Comparison of ENCODE assay signal across 8 cellular contexts in genomic region chr10:9331583-9332008, GRCh38.
DNase-seq lines count a peak whose midpoint lies in the region; ATAC-seq, FAIRE-seq and TF ChIP-seq lines count a peak whose summit lies in the region.

No MANE protein-coding gene starts in this region.

- no peaks in the 10 kb centered on the region for H3K4me1 ChIP-seq in HCT116 (ENCODE audit: control insufficient read depth in 1 of 2, insufficient read depth in 2 of 2, low read length in 2 of 2)
- no peaks in the 10 kb centered on the region for H3K4me1 ChIP-seq in keratinocyte (ENCODE audit: control insufficient read depth, extremely low read depth, insufficient read depth, low read length)
- H3K4me1 ChIP-seq in transverse colon = no peaks in the 10 kb centered on the region

- peaks cover 0 to 3% of the 10 kb centered on the region in 2 experiments; a peak in 1 of 4 replicates for H3K9me3 ChIP-seq in HCT116 (ENCODE audit: control insufficient read depth in 1 of 2, insufficient read depth in 1 of 2, low read depth in 1 of 2, low read length in 2 of 2)
- H3K9me3 ChIP-seq in keratinocyte (ENCODE audit: control insufficient read depth, low read depth, low read length) = no peaks in the 10 kb centered on the region
- H3K9me3 ChIP-seq in transverse colon = no peaks in the 10 kb centered on the region

- H3K27ac ChIP-seq in HCT116 (ENCODE audit: low read depth, low read length) (no peak overlapping the region), brain microvascular endothelial cell (no peak overlapping the region), keratinocyte (ENCODE audit: control insufficient read depth, insufficient read depth, low read length) (no peak overlapping the region), transverse colon (no peak overlapping the region)

- POLR2A ChIA-PET in HCT116 (lab: Charles Lee) = no interaction called here

- intact Hi-C loops in HCT116 (cut with micrococcal nuclease) (loop anchor here (1.0 to 2.0 kb wide), 2 partner anchors 1705 to 1939 kb away; no protein-coding TSS in a partner anchor), transverse colon (cut with DNase I; ENCODE audit: low total_unique reads) (no loop called here)

- H3K4me3 ChIP-seq in HCT116 (replicated peaks in 1 of 2; ENCODE audit: low read depth in 1 of 2, low read length in 2 of 2) (no peak overlapping the region), brain microvascular endothelial cell (ENCODE audit: low read depth, low read length) (no peak overlapping the region), keratinocyte (ENCODE audit: control insufficient read depth in 2 of 3, extremely low read depth in 1 of 3, insufficient read depth in 2 of 3, low read depth in 1 of 3, low read length in 3 of 3) (no peak overlapping the region), transverse colon (no peak overlapping the region)

- no peak for ATAC-seq in HCT116
- no peak for ATAC-seq in GM19324 (IDR thresholded peaks at IDR 0.05; ENCODE audit: low FRiP score, unreplicated experiment)

- no peak overlapping the region for H2AFZ ChIP-seq in HCT116 (ENCODE audit: low read depth, low read length, poor library complexity, severe bottlenecking)
- no peak overlapping the region for H2AFZ ChIP-seq in keratinocyte (ENCODE audit: control insufficient read depth, low read length)

- H3K9me2 ChIP-seq in HCT116 (ENCODE audit: insufficient read depth) = no peaks in the 10 kb centered on the region

- TF ChIP-seq RAD21 in HCT116 (IDR thresholded peaks at IDR 0.05; ENCODE audit: low read depth) = peak; percentile 66

- no peaks in the 10 kb centered on the region for H3K27me3 ChIP-seq in HCT116 (ENCODE audit: insufficient read depth, low read length)
- no peaks in the 10 kb centered on the region for H3K27me3 ChIP-seq in brain microvascular endothelial cell (replicated peaks)
- H3K27me3 ChIP-seq in keratinocyte (ENCODE audit: control insufficient read depth, extremely low read depth, insufficient read depth, low read length) = no peaks in the 10 kb centered on the region
- H3K27me3 ChIP-seq in transverse colon = no peaks in the 10 kb centered on the region

- WGBS in transverse colon (ENCODE audit: low coverage in 1 of 2), 2 donors = 10 to 15% methylated on average over 3 of the region's 3 CpGs

- RAD21 ChIA-PET in HCT116 (lab: Charles Lee; ENCODE audit: low non-redundant PET in 1 of 2, low total read pairs in 2 of 2, uncharacterized antibody in 2 of 2, unreplicated experiment in 2 of 2) = no interaction called here

- TF ChIP-seq CTCF in HCT116 (IDR thresholded peaks at IDR 0.05 in 2 of 3, conservative IDR thresholded peaks at IDR 0.05 in 1 of 3; ENCODE audit: borderline replicate concordance in 1 of 3, insufficient read depth in 1 of 3, low read depth in 2 of 3, low read length in 2 of 3) (peak; percentile 22 to 75 (median 57); a peak in 5 of 6 replicates), brain microvascular endothelial cell (IDR thresholded peaks at IDR 0.05; ENCODE audit: low read depth, low read length, missing control alignments) (peak; percentile 40), keratinocyte (optimal IDR thresholded peaks at IDR 0.05 in 1 of 3, IDR thresholded peaks at IDR 0.05 in 1 of 3, conservative IDR thresholded peaks at IDR 0.05 in 1 of 3; ENCODE audit: extremely low read depth in 1 of 3, insufficient read depth in 2 of 3, low read length in 3 of 3) (peak in 2 of 3 experiments; percentile 53 to 62), transverse colon (IDR thresholded peaks at IDR 0.05) (peak; percentile 67 to 83 (median 82))

- H3K36me3 ChIP-seq in HCT116 (ENCODE audit: control insufficient read depth in 1 of 2, insufficient read depth in 2 of 2, low read length in 2 of 2) (no peaks in the 10 kb centered on the region), brain microvascular endothelial cell (replicated peaks) (no peaks in the 10 kb centered on the region), keratinocyte (ENCODE audit: control insufficient read depth in 2 of 2, extremely low read depth in 1 of 2, insufficient read depth in 2 of 2, low read length in 2 of 2) (no peaks in the 10 kb centered on the region), transverse colon (no peaks in the 10 kb centered on the region)

- H3K4me2 ChIP-seq in HCT116 (ENCODE audit: low read length) (no peak overlapping the region), keratinocyte (ENCODE audit: control insufficient read depth, extremely low read depth, insufficient read depth, low read depth, low read length) (no peak overlapping the region)

- no peak for FAIRE-seq in keratinocyte (lab: Jason Lieb, UNC)

- BruUV-seq in HCT116 (replicated peaks; lab: Mats Ljungman, UMichigan) = no TSS peak

- TF ChIP-seq EP300 in transverse colon (IDR thresholded peaks at IDR 0.05; ENCODE audit: low read depth) = no peak

- DNase-seq in SIG-M5 treated with dmso at 0.1 percent for 504 hours (lab: John Stamatoyannopoulos, UW; ENCODE audit: unreplicated experiment) (peak; percentile 52), SIG-M5 (lab: John Stamatoyannopoulos, UW) (no peak), HCT116 (ENCODE audit: low read depth, low spot score) (peak; percentile 19), NCI-H2029 treated with DMSO at 0.1 percent for 48 hours (lab: John Stamatoyannopoulos, UW) (peak; percentile 3), brain microvascular endothelial cell (peak; percentile 5), keratinocyte (ENCODE audit: low read depth, low spot score) (peak; percentile 7), transverse colon (no peak)

- H3K79me2 ChIP-seq in HCT116 (ENCODE audit: insufficient read depth, low read length) = no peaks in the 10 kb centered on the region
- no peaks in the 10 kb centered on the region for H3K79me2 ChIP-seq in keratinocyte (ENCODE audit: control insufficient read depth, insufficient read depth, low read length)

- CTCF ChIA-PET in HCT116 (lab: Charles Lee) = no interaction called here

- dilution Hi-C loops in keratinocyte (cut with MboI; ENCODE audit: extremely low pct_ligation_motif_present, low sequenced_read_pairs) = no loop called here

- in situ Hi-C loops in brain microvascular endothelial cell (cut with HindIII; ENCODE audit: low pct_ligation_motif_present, low sequenced_read_pairs) = no loop called here
- in situ Hi-C loops in transverse colon (cut with MboI; ENCODE audit: low pct_ligation_motif_present in 1 of 4, low pct_unique_long_range_greater_than_20kb in 1 of 4, low sequenced_read_pairs in 3 of 4) = loop anchor here in 3 of 4 donors (25.0 kb wide), 3 partner anchors 1356 to 1931 kb away; no protein-coding TSS in a partner anchor

- H3K9me1 ChIP-seq in keratinocyte (ENCODE audit: control insufficient read depth, extremely low read depth, insufficient read depth, low read length) = no peaks in the 10 kb centered on the region

- no peak for TF ChIP-seq POLR2A in HCT116 (IDR thresholded peaks at IDR 0.05; ENCODE audit: borderline replicate concordance, extremely low read depth, insufficient read depth, insufficient read length)
- no peak for TF ChIP-seq POLR2A in transverse colon (IDR thresholded peaks at IDR 0.05)

- H4K20me1 ChIP-seq in HCT116 (ENCODE audit: insufficient read depth) (no peaks in the 10 kb centered on the region), keratinocyte (ENCODE audit: control insufficient read depth, extremely low read depth, insufficient read depth, low read length) (no peaks in the 10 kb centered on the region)

- H3K9ac ChIP-seq in HCT116 (ENCODE audit: low read length) (no peak overlapping the region), keratinocyte (ENCODE audit: control insufficient read depth, extremely low read depth, insufficient read depth, low read length) (no peak overlapping the region)

TF ChIP-seq in HCT116, 20 proteins besides CTCF, POLR2A, EP300 and RAD21:
- TF ChIP-seq TCF7L2 (IDR thresholded peaks at IDR 0.05; ENCODE audit: borderline replicate concordance, extremely low read depth, insufficient read depth, insufficient read length) = no peak
- no peak for TF ChIP-seq EZH2 (IDR thresholded peaks at IDR 0.05)
- TF ChIP-seq SP1 (IDR thresholded peaks at IDR 0.05; ENCODE audit: low read depth) = no peak
- no peak for TF ChIP-seq SRF (IDR thresholded peaks at IDR 0.05; ENCODE audit: low read depth)
TF ChIP-seq in HCT116: peak in this region for 0.

Comparison
In these comparisons a context has a peak if more than half of its experiments do, and no peak if none do; other contexts are left out.
1. DNase-seq: peak in SIG-M5 treated with dmso at 0.1 percent for 504 hours (single experiment), HCT116 (single experiment), NCI-H2029 treated with DMSO at 0.1 percent for 48 hours (single experiment), brain microvascular endothelial cell (single experiment) and keratinocyte (single experiment); none in SIG-M5 (single experiment) and transverse colon (single experiment).
2. Peak in every context shown above with its lines, with median percentiles within 50 percentile points of each other: CTCF ChIP-seq.